ENCODE assay signal across 1 cellular context in genomic region chrX:117510453-117510852, GRCh38.
TF ChIP-seq lines count a peak whose summit lies in the region.

No MANE protein-coding gene starts in this region.

TF ChIP-seq in SK-N-SH, 30 proteins besides CTCF, POLR2A, EP300 and RAD21 (continued from another document):
- TF ChIP-seq, protein P1, sequence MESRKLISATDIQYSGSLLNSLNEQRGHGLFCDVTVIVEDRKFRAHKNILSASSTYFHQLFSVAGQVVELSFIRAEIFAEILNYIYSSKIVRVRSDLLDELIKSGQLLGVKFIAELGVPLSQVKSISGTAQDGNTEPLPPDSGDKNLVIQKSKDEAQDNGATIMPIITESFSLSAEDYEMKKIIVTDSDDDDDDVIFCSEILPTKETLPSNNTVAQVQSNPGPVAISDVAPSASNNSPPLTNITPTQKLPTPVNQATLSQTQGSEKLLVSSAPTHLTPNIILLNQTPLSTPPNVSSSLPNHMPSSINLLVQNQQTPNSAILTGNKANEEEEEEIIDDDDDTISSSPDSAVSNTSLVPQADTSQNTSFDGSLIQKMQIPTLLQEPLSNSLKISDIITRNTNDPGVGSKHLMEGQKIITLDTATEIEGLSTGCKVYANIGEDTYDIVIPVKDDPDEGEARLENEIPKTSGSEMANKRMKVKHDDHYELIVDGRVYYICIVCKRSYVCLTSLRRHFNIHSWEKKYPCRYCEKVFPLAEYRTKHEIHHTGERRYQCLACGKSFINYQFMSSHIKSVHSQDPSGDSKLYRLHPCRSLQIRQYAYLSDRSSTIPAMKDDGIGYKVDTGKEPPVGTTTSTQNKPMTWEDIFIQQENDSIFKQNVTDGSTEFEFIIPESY (IDR thresholded peaks at IDR 0.05; ENCODE audit: borderline replicate concordance, low read depth): no peak
- TF ChIP-seq RFX5 (IDR thresholded peaks at IDR 0.05; ENCODE audit: low read length): no peak
- TF ChIP-seq MXI1 (IDR thresholded peaks at IDR 0.05; ENCODE audit: low read depth, low read length): no peak
